Comparison of ENCODE assay signal across 6 cellular contexts in genomic region chr19:799076-799881, GRCh38. TPM values are rescaled to one million over a fixed set of nuclear protein-coding genes. Genes with fewer than 3 reads are reported as not detected.
DNase-seq lines count a peak whose midpoint lies in the region; TF ChIP-seq lines count a peak whose summit lies in the region.

No MANE protein-coding gene starts in this region.

- peaks cover 44% of the 10 kb centered on the region for H3K36me3 ChIP-seq in iPS-15b (ENCODE audit: control insufficient read depth, insufficient read depth, low read length)

- TF ChIP-seq CTCF in GM13977 (IDR thresholded peaks at IDR 0.05; ENCODE audit: extremely low read depth, insufficient read depth, missing control alignments): peak; percentile 8

- peak overlapping the region; percentile 77 for H3K27ac Mint-ChIP-seq in T-helper 2 cell treated with Interferon-gamma antibody and Interleukin-4, amounts not matched to agents 5 μg/mL and 100 μg/mL, for 36 hours

- H3K4me3 Mint-ChIP-seq in T-helper 2 cell treated with Interferon-gamma antibody and Interleukin-4, amounts not matched to agents 5 μg/mL and 100 μg/mL, for 36 hours: peak overlapping the region; percentile 93

- peaks cover 42% of the 10 kb centered on the region for H3K36me3 Mint-ChIP-seq in T-helper 2 cell treated with Interferon-gamma antibody and Interleukin-4, amounts not matched to agents 5 μg/mL and 100 μg/mL, for 36 hours (ENCODE audit: low read depth)

- H3K9me3 Mint-ChIP-seq in T-helper 2 cell treated with Interferon-gamma antibody and Interleukin-4, amounts not matched to agents 5 μg/mL and 100 μg/mL, for 36 hours: no peaks in the 10 kb centered on the region

- peaks cover 25% of the 10 kb centered on the region for H3K4me1 Mint-ChIP-seq in T-helper 2 cell treated with Interferon-gamma antibody and Interleukin-4, amounts not matched to agents 5 μg/mL and 100 μg/mL, for 36 hours (ENCODE audit: low read depth)

- H3K27me3 ChIP-seq in iPS-15b (ENCODE audit: control insufficient read depth, insufficient read depth, low read length): no peaks in the 10 kb centered on the region

- no peaks in the 10 kb centered on the region for H3K27me3 Mint-ChIP-seq in T-helper 2 cell treated with Interferon-gamma antibody and Interleukin-4, amounts not matched to agents 5 μg/mL and 100 μg/mL, for 36 hours (ENCODE audit: low read depth)

- H3K9ac ChIP-seq in iPS-15b (ENCODE audit: low read depth, low read length): peak overlapping the region; percentile 75

- peak overlapping the region; percentile 65 for H3K4me3 ChIP-seq in iPS-15b (ENCODE audit: low read depth, low read length)

- DNase-seq in GM13977 (ENCODE audit: low spot score) (no peak), activated gamma-delta T cell (lab: John Stamatoyannopoulos, UW) (no peak), mesenteric fat pad (ENCODE audit: low spot score) (no peak)
- no peak for DNase-seq in T-helper 2 cell treated with Interferon-gamma antibody and Interleukin-4, amounts not matched to agents 5 μg/mL and 100 μg/mL, for 36 hours (ENCODE audit: low spot score)
- DNase-seq in stimulated activated CD8-positive, alpha-beta memory T cell treated with anti-CD3 and anti-CD28 coated beads, Interleukin-4, amount 100 ng/mL, for 48 hours: no peak

- H3K4me1 ChIP-seq in iPS-15b (ENCODE audit: control insufficient read depth, insufficient read depth, low read length): peaks cover 14% of the 10 kb centered on the region

- in situ Hi-C loops in GM13977 (cut with MboI; ENCODE audit: low pct_unique_long_range_greater_than_20kb, low sequenced_read_pairs, unreplicated experiment): no loop called here

- no peaks in the 10 kb centered on the region for H3K9me3 ChIP-seq in iPS-15b (ENCODE audit: control insufficient read depth, insufficient read depth, low read length)

RNA-seq across cellular contexts. Expression of gene PTBP1, which starts 2.0 kb away (rescaled TPM):
- 236 TPM for total RNA-seq in mesenteric fat pad

RNA-seq across cellular contexts. Expression of gene PLPPR3, which starts 22.5 kb away (rescaled TPM):
- not detected for total RNA-seq in mesenteric fat pad

RNA-seq across cellular contexts. Expression of gene AZU1, which starts 28.4 kb away (rescaled TPM):
- total RNA-seq in mesenteric fat pad: 0.39 TPM

RNA-seq across cellular contexts. Expression of gene PRTN3, which starts 41.5 kb away (rescaled TPM):
- total RNA-seq in mesenteric fat pad: 0.32 TPM

RNA-seq across cellular contexts. Expression of gene MISP, which starts 48.4 kb away (rescaled TPM):
- total RNA-seq in mesenteric fat pad: 0.67 TPM
